In the genomic region with DNA sequence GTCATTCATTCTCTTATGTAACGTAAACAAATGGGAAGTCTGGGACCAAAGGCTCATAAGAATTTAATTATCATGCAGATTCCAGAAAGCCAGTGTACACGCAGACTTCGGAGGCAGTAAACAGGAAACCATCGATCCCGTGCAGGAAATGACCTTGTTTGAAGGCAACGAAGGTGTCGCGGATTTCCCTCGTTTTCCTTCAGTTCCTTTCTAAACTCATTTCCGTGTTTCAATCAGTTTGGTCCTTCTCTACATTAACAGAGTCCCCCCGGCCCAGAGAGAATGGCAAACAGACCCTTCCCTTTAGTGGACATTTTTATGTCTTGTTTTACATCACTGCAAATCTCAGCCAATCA, we compare ENCODE assay signal across 8 cellular contexts. TPM values are rescaled to one million over a fixed set of nuclear protein-coding genes. Genes with fewer than 3 reads are reported as not detected.
A peak's percentile ranks its signal among the peaks of the same experiment; 100 is the strongest.
DNase-seq lines count a peak whose midpoint lies in the region; ATAC-seq lines count a peak whose summit lies in the region.

No MANE protein-coding gene starts in this region.

- peaks cover 9% of the 10 kb centered on the region for H3K4me1 Mint-ChIP-seq in activated naive CD8-positive, alpha-beta T cell treated with anti-CD3 and anti-CD28 coated beads, Interleukin-2, amount 10 ng/mL, durations not matched to agents 7 days and 5 days
- peaks cover 0 to 5% of the 10 kb centered on the region in 2 donors for H3K4me1 Mint-ChIP-seq in stimulated activated naive B cell treated with anti-CD40 and anti-IgM and Interleukin-4, amounts not matched to agents 10 μg/mL and 1 μg/mL and 100 μg/mL, for 72 hours

- DNase-seq in AG08396 (ENCODE audit: low spot score) (peak; percentile 56), iPS DF 6.9 (ENCODE audit: low read depth, low spot score) (no peak), HUDEP-2 (lab: John Stamatoyannopoulos, UW; ENCODE audit: unreplicated experiment in 76 of 76) (no peak)
- no peak for DNase-seq in activated naive CD8-positive, alpha-beta T cell treated with anti-CD3 and anti-CD28 coated beads, Interleukin-2, amount 10 ng/mL, durations not matched to agents 7 days and 5 days
- DNase-seq in stimulated activated naive B cell treated with anti-CD40 and anti-IgM and Interleukin-4, amounts not matched to agents 10 μg/mL and 1 μg/mL and 100 μg/mL, for 72 hours = no peak
- no peak for DNase-seq in stimulated activated CD4-positive, alpha-beta T cell treated with anti-CD3 and anti-CD28 coated beads, Interleukin-4, amount 100 ng/mL, for 24 hours

- H3K4me3 Mint-ChIP-seq in activated naive CD8-positive, alpha-beta T cell treated with anti-CD3 and anti-CD28 coated beads, Interleukin-2, amount 10 ng/mL, durations not matched to agents 7 days and 5 days = peak overlapping the region; percentile 91
- peak overlapping the region; percentile 98 for H3K4me3 Mint-ChIP-seq in stimulated activated naive B cell treated with anti-CD40 and anti-IgM and Interleukin-4, amounts not matched to agents 10 μg/mL and 1 μg/mL and 100 μg/mL, for 72 hours

- H3K36me3 Mint-ChIP-seq in activated naive CD8-positive, alpha-beta T cell treated with anti-CD3 and anti-CD28 coated beads, Interleukin-2, amount 10 ng/mL, durations not matched to agents 7 days and 5 days = peaks cover 3% of the 10 kb centered on the region
- no peaks in the 10 kb centered on the region for H3K36me3 Mint-ChIP-seq in stimulated activated naive B cell treated with anti-CD40 and anti-IgM and Interleukin-4, amounts not matched to agents 10 μg/mL and 1 μg/mL and 100 μg/mL, for 72 hours

- peak overlapping the region; percentile 98 for H3K27ac Mint-ChIP-seq in activated naive CD8-positive, alpha-beta T cell treated with anti-CD3 and anti-CD28 coated beads, Interleukin-2, amount 10 ng/mL, durations not matched to agents 7 days and 5 days
- peak overlapping the region; percentile 100 for H3K27ac Mint-ChIP-seq in stimulated activated naive B cell treated with anti-CD40 and anti-IgM and Interleukin-4, amounts not matched to agents 10 μg/mL and 1 μg/mL and 100 μg/mL, for 72 hours

- no CpG with 5 or more reads among the region's 11 CpGs for WGBS in iPS DF 6.9 (ENCODE audit: insufficient coverage, insufficient read length)

- H3K27me3 Mint-ChIP-seq in activated naive CD8-positive, alpha-beta T cell treated with anti-CD3 and anti-CD28 coated beads, Interleukin-2, amount 10 ng/mL, durations not matched to agents 7 days and 5 days = peaks cover 3% of the 10 kb centered on the region
- no peaks in the 10 kb centered on the region for H3K27me3 Mint-ChIP-seq in stimulated activated naive B cell treated with anti-CD40 and anti-IgM and Interleukin-4, amounts not matched to agents 10 μg/mL and 1 μg/mL and 100 μg/mL, for 72 hours

- no peaks in the 10 kb centered on the region for H3K4me1 ChIP-seq in iPS DF 6.9 (ENCODE audit: control insufficient read depth, insufficient read depth, low read length)

- H3K36me3 ChIP-seq in iPS DF 6.9 (ENCODE audit: control insufficient read depth, insufficient read depth, low read length) = no peaks in the 10 kb centered on the region

- peak overlapping the region; percentile 45; the same call in 1 of the 2 replicates for H3K4me3 ChIP-seq in iPS DF 6.9 (ENCODE audit: low read length)

- H3K27ac ChIP-seq in iPS DF 6.9 (ENCODE audit: low read length) = no peak overlapping the region

- no peaks in the 10 kb centered on the region for H3K27me3 ChIP-seq in iPS DF 6.9 (ENCODE audit: control insufficient read depth, insufficient read depth, low read length)

- no peaks in the 10 kb centered on the region for H3K9me3 ChIP-seq in iPS DF 6.9 (ENCODE audit: control insufficient read depth, insufficient read depth, low read length)

- ATAC-seq in GM19023 (IDR thresholded peaks at IDR 0.05; ENCODE audit: unreplicated experiment) (peak; percentile 21), HG03108 (IDR thresholded peaks at IDR 0.05; ENCODE audit: unreplicated experiment) (peak; percentile 2)
- ATAC-seq in activated naive CD8-positive, alpha-beta T cell treated with anti-CD3 and anti-CD28 coated beads, Interleukin-2, amount 10 ng/mL, durations not matched to agents 7 days and 5 days (ENCODE audit: low read depth) = peak; percentile 25
- ATAC-seq in stimulated activated naive B cell treated with anti-CD40 and anti-IgM and Interleukin-4, amounts not matched to agents 10 μg/mL and 1 μg/mL and 100 μg/mL, for 72 hours (replicated peaks) = peak; percentile 18 to 28

- no peaks in the 10 kb centered on the region for H3K9me3 Mint-ChIP-seq in activated naive CD8-positive, alpha-beta T cell treated with anti-CD3 and anti-CD28 coated beads, Interleukin-2, amount 10 ng/mL, durations not matched to agents 7 days and 5 days
- H3K9me3 Mint-ChIP-seq in stimulated activated naive B cell treated with anti-CD40 and anti-IgM and Interleukin-4, amounts not matched to agents 10 μg/mL and 1 μg/mL and 100 μg/mL, for 72 hours = no peaks in the 10 kb centered on the region

- POLR2A ChIA-PET in activated naive CD8-positive, alpha-beta T cell treated with anti-CD3 and anti-CD28 coated beads, Interleukin-2, amount 10 ng/mL, durations not matched to agents 7 days and 5 days (lab: Charles Lee) = no interaction called here

RNA-seq across cellular contexts. Expression of gene FOXJ2, which starts 6.3 kb away (rescaled TPM):
- 10 to 100 TPM; 26.4 to 26.9 TPM for total RNA-seq in activated naive CD8-positive, alpha-beta T cell treated with anti-CD3 and anti-CD28 coated beads, Interleukin-2, amount 10 ng/mL, durations not matched to agents 7 days and 5 days

RNA-seq across cellular contexts. Expression of gene C3AR1, which starts 39.9 kb away (rescaled TPM):
- 1 to 10 TPM; 7.8 to 8.2 TPM for total RNA-seq in activated naive CD8-positive, alpha-beta T cell treated with anti-CD3 and anti-CD28 coated beads, Interleukin-2, amount 10 ng/mL, durations not matched to agents 7 days and 5 days

RNA-seq across cellular contexts. Expression of gene NECAP1, which starts 55.8 kb away (rescaled TPM):
- 10 to 100 TPM; 41.1 to 47.4 TPM for total RNA-seq in activated naive CD8-positive, alpha-beta T cell treated with anti-CD3 and anti-CD28 coated beads, Interleukin-2, amount 10 ng/mL, durations not matched to agents 7 days and 5 days
